Comparison of ENCODE assay signal across 9 cellular contexts in the genomic region with DNA sequence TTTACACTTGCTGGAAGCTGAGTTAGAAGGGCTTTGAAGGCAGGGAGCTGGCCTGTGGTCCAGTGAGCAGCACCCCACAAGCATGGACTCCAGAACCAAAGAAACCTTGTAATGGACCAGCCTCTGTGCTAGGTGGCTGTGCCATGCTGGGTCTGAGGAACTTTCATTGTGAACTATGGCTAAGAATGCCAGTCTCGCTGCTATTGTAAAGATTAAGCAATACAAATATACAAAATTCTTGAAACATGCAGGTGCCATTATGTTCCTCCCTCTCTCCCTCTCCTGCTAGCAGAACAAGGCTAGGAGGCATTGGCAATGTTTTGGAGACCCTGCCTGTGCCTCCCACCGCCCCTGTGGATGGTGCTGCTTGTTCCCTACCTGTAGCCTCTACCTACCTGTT.
"Had no signal": no experiment of that assay in that cellular context is flagged by ENCODE, and none has a peak within 500 bp of the region (broad histone marks: within the 10 kb centered on the region; RNA-seq: fewer than 3 reads in every experiment).

No MANE protein-coding gene starts in this region.

- H3K27ac ChIP-seq: GM23248, HL-60 had no signal

- H3K9me3 ChIP-seq: HAP-1 had no signal

- H3K4me3 ChIP-seq: GM23248, HAP-1, K562 had no signal

- H3K9me3 Mint-ChIP-seq: HFFc6 had no signal

- DNase-seq: GM23248, GOT3, H7, HFFc6 had no signal

- H3K4me1 ChIP-seq: HAP-1 had no signal

- H2AFZ ChIP-seq: GM23248 had no signal

- H3K36me3 ChIP-seq: HAP-1 had no signal

- H3K9ac ChIP-seq: GM23248 had no signal

- ATAC-seq: HCT116, HepG2, K562 had no signal

- H3K27ac Mint-ChIP-seq: HFFc6 had no signal

- H3K4me3 Mint-ChIP-seq: HFFc6 had no signal
